Comparison of ENCODE assay signal across 12 cellular contexts in the genomic region with DNA sequence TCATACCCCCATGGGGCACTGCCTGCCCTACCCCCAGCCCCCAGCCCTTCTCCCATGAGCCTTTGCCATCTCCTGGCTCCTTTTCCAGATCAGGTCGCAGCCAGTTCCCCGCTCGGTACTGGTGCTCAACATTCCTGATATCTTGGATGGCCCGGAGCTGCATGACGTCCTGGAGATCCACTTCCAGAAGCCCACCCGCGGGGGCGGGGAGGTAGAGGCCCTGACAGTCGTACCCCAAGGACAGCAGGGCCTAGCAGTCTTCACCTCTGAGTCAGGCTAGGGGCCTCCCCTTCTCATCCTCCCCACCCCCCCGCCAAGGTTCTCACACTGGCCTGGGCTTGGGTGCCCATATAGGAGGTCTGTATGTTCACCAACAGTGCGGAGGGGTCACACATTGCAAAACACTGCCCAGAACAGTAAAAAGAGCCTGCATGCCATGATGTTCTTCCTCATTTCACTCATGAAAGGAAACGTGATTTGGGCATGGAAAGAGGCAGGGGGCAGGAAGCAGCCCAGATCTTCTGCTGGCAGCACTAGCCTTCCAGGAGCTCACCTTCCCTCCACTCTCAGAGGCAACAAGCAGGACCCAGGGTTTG. TPM values are rescaled to one million over a fixed set of nuclear protein-coding genes. Genes with fewer than 3 reads are reported as not detected.
DNase-seq lines count a peak whose midpoint lies in the region; ATAC-seq, FAIRE-seq and TF ChIP-seq lines count a peak whose summit lies in the region.
"Had no signal": no experiment of that assay in that cellular context is flagged by ENCODE, and none has a peak within 500 bp of the region (broad histone marks: within the 10 kb centered on the region; RNA-seq: fewer than 3 reads in every experiment).

No MANE protein-coding gene starts in this region.

- peaks cover 13% of the 10 kb centered on the region for H3K79me2 ChIP-seq in astrocyte (ENCODE audit: insufficient read depth, low read length)

- no peak overlapping the region for H3K4ac ChIP-seq in IMR-90 (ENCODE audit: low read depth, low read length)

- H4K91ac ChIP-seq in IMR-90 (ENCODE audit: insufficient read depth, low read depth, low read length) = no peak overlapping the region

- no peak overlapping the region for H3K4me3 ChIP-seq in IMR-90 (ENCODE audit: insufficient read depth, low read depth, low read length)
- no peak overlapping the region for H3K4me3 ChIP-seq in astrocyte (ENCODE audit: insufficient read depth, low read depth, low read length)
- no peak overlapping the region for H3K4me3 ChIP-seq in mesodermal cell (ENCODE audit: extremely low read depth, insufficient read depth, low read length, poor library complexity, severe bottlenecking)
- H3K4me3 ChIP-seq in tibial nerve = no peak overlapping the region
- H3K4me3 ChIP-seq: MG63, smooth muscle cell had no signal

- no peak overlapping the region for H4K5ac ChIP-seq in IMR-90 (ENCODE audit: low read depth, low read length)

- no peak overlapping the region for H3K56ac ChIP-seq in IMR-90 (ENCODE audit: extremely low read depth, insufficient read depth, low read length)

- POLR2A ChIA-PET in IMR-90 (lab: Charles Lee; ENCODE audit: unreplicated experiment) = no interaction called here

- CTCF ChIA-PET in IMR-90 (lab: Yijun Ruan, JAX) = no interaction called here

- H2AK9ac ChIP-seq in IMR-90 (replicated peaks; ENCODE audit: low read depth, low read length, poor library complexity) = peak overlapping the region; percentile 19

- BruUV-seq in IMR-90 (replicated peaks; lab: Mats Ljungman, UMichigan) = no TSS peak

- no peaks in the 10 kb centered on the region for H3K9me3 Mint-ChIP-seq in astrocyte (ENCODE audit: unreplicated experiment)
- no peaks in the 10 kb centered on the region for H3K9me3 Mint-ChIP-seq in HFFc6
- H3K9me3 Mint-ChIP-seq: activated CD4-positive, alpha-beta memory T cell treated with anti-CD3 and anti-CD28 coated beads, Interleukin-2, amount 10 ng/mL, durations not matched to agents 7 days and 5 days had no signal

- no peak for TF ChIP-seq EP300 in tibial nerve (IDR thresholded peaks at IDR 0.05)

- intact Hi-C loops in IMR-90 (cut with micrococcal nuclease) = no loop called here

- DNase-seq in IMR-90 (no peak), astrocyte (ENCODE audit: low read depth) (no peak), tibial nerve (ENCODE audit: low spot score in 2 of 2) (no peak), OCI-M2 (lab: John Stamatoyannopoulos, UW; ENCODE audit: unreplicated experiment) (no peak), HFFc6 (no peak)
- DNase-seq: activated CD4-positive, alpha-beta memory T cell treated with anti-CD3 and anti-CD28 coated beads, Interleukin-2, amount 10 ng/mL, durations not matched to agents 7 days and 5 days; MG63; SHP77 treated with DMSO at 0.1 percent for 48 hours had no signal

- TF ChIP-seq CTCF in IMR-90 (conservative IDR thresholded peaks at IDR 0.05; ENCODE audit: low read depth, low read length) (no peak), astrocyte (IDR thresholded peaks at IDR 0.05; ENCODE audit: insufficient read depth, low read depth, low read length) (no peak), tibial nerve (IDR thresholded peaks at IDR 0.05) (no peak), HFFc6 (IDR thresholded peaks at IDR 0.05) (no peak)

- H3K79me1 ChIP-seq in IMR-90 (ENCODE audit: low read depth in 1 of 2, low read length in 2 of 2) = peaks cover 6 to 38% of the 10 kb centered on the region in 2 experiments; a peak in 2 of 4 replicates

- H3K9ac ChIP-seq in IMR-90 (ENCODE audit: low read depth, low read length) = no peak overlapping the region
- no peak overlapping the region for H3K9ac ChIP-seq in astrocyte (ENCODE audit: low read length)

- no peaks in the 10 kb centered on the region for H3K4me1 ChIP-seq in IMR-90 (ENCODE audit: control insufficient read depth, insufficient read depth, low read length)
- peaks cover 5% of the 10 kb centered on the region for H3K4me1 ChIP-seq in astrocyte (ENCODE audit: insufficient read depth, low read length)
- peaks cover 41% of the 10 kb centered on the region for H3K4me1 ChIP-seq in mesodermal cell (ENCODE audit: control insufficient read depth, insufficient read depth, low read length, poor library complexity, severe bottlenecking)
- peaks cover 0 to 94% (median 44%) of the 10 kb centered on the region in 4 donors for H3K4me1 ChIP-seq in tibial nerve

- in situ Hi-C loops in IMR-90 (cut with MboI; ENCODE audit: low sequenced_read_pairs) = no loop called here

- H3K23ac ChIP-seq in IMR-90 (ENCODE audit: low read depth, low read length) = no peak overlapping the region

- H2BK120ac ChIP-seq in IMR-90 (ENCODE audit: low read depth, low read length) = no peak overlapping the region

- H3K4me1 Mint-ChIP-seq in astrocyte (ENCODE audit: low read depth, unreplicated experiment) (peaks cover 44% of the 10 kb centered on the region), HFFc6 (ENCODE audit: low read depth) (peaks cover 35% of the 10 kb centered on the region)

- TF ChIP-seq RAD21 in IMR-90 (IDR thresholded peaks at IDR 0.05; ENCODE audit: low read length) = no peak

- peak overlapping the region; percentile 34 for H3K4me3 Mint-ChIP-seq in astrocyte (ENCODE audit: unreplicated experiment)
- no peak overlapping the region for H3K4me3 Mint-ChIP-seq in HFFc6
- H3K4me3 Mint-ChIP-seq: activated CD4-positive, alpha-beta memory T cell treated with anti-CD3 and anti-CD28 coated beads, Interleukin-2, amount 10 ng/mL, durations not matched to agents 7 days and 5 days had no signal

- H4K8ac ChIP-seq in IMR-90 (ENCODE audit: low read depth in 2 of 2, low read length in 2 of 2) = no peak overlapping the region

- H2BK15ac ChIP-seq in IMR-90 (ENCODE audit: low read depth, low read length) = no peak overlapping the region

- H3K27me3 ChIP-seq in IMR-90 (ENCODE audit: control insufficient read depth, insufficient read depth, low read length) (no peaks in the 10 kb centered on the region), astrocyte (ENCODE audit: insufficient read depth, low read length) (no peaks in the 10 kb centered on the region), tibial nerve (no peaks in the 10 kb centered on the region)
- H3K27me3 ChIP-seq: MG63 had no signal

- no peak overlapping the region for H3K27ac ChIP-seq in IMR-90 (ENCODE audit: insufficient read depth, low read length)
- H3K27ac ChIP-seq in astrocyte (ENCODE audit: low read depth, low read length) = no peak overlapping the region
- peak overlapping the region; percentile 64 for H3K27ac ChIP-seq in mesodermal cell (ENCODE audit: low read depth, low read length, severe bottlenecking)
- peak overlapping the region; percentile 49 to 88 (median 73) for H3K27ac ChIP-seq in tibial nerve
- H3K27ac ChIP-seq: C4-2B had no signal

- peaks cover 52% of the 10 kb centered on the region for H3K36me3 ChIP-seq in IMR-90 (ENCODE audit: control insufficient read depth, insufficient read depth, low read length)
- peaks cover 8% of the 10 kb centered on the region for H3K36me3 ChIP-seq in astrocyte (ENCODE audit: insufficient read depth, low read length)
- peaks cover 48% of the 10 kb centered on the region for H3K36me3 ChIP-seq in mesodermal cell (ENCODE audit: control insufficient read depth, insufficient read depth, low read length)
- peaks cover 0 to 59% (median 0%) of the 10 kb centered on the region in 3 donors for H3K36me3 ChIP-seq in tibial nerve

- H2BK20ac ChIP-seq in IMR-90 (ENCODE audit: low read depth, low read length) = no peak overlapping the region

- H3K27ac Mint-ChIP-seq in astrocyte (ENCODE audit: unreplicated experiment) (peak overlapping the region; percentile 66), HFFc6 (no peak overlapping the region; the same call in 1 of the 2 replicates)
- H3K27ac Mint-ChIP-seq: activated CD4-positive, alpha-beta memory T cell treated with anti-CD3 and anti-CD28 coated beads, Interleukin-2, amount 10 ng/mL, durations not matched to agents 7 days and 5 days had no signal

- no peaks in the 10 kb centered on the region for H3K27me3 Mint-ChIP-seq in astrocyte (ENCODE audit: low read depth, unreplicated experiment)
- no peaks in the 10 kb centered on the region; the same call in 1 of the 2 replicates for H3K27me3 Mint-ChIP-seq in HFFc6 (ENCODE audit: insufficient read depth)
- H3K27me3 Mint-ChIP-seq: activated CD4-positive, alpha-beta memory T cell treated with anti-CD3 and anti-CD28 coated beads, Interleukin-2, amount 10 ng/mL, durations not matched to agents 7 days and 5 days had no signal

- H4K20me1 ChIP-seq in IMR-90 (ENCODE audit: insufficient read depth, low read length) = peaks cover 25% of the 10 kb centered on the region; the same call in 1 of the 2 replicates
- peaks cover 32% of the 10 kb centered on the region for H4K20me1 ChIP-seq in astrocyte (ENCODE audit: insufficient read depth, low read length)

- H3K36me3 Mint-ChIP-seq in astrocyte (ENCODE audit: low read depth, unreplicated experiment) = peaks cover 14% of the 10 kb centered on the region
- peaks cover 9% of the 10 kb centered on the region for H3K36me3 Mint-ChIP-seq in HFFc6 (ENCODE audit: low read depth)

- H3K9me3 ChIP-seq in IMR-90 (ENCODE audit: control insufficient read depth, insufficient read depth, low read length) (no peaks in the 10 kb centered on the region), astrocyte (ENCODE audit: insufficient read depth, low read depth, low read length) (no peaks in the 10 kb centered on the region), mesodermal cell (ENCODE audit: control insufficient read depth, low read length) (no peaks in the 10 kb centered on the region), tibial nerve (no peaks in the 10 kb centered on the region)
- H3K9me3 ChIP-seq: MG63 had no signal

- H2AFZ ChIP-seq in IMR-90 (replicated peaks; ENCODE audit: low read length, poor library complexity) = no peak overlapping the region
- H2AFZ ChIP-seq in astrocyte (ENCODE audit: low read depth, low read length) = no peak overlapping the region

- WGBS in IMR-90 (ENCODE audit: extremely low coverage in 2 of 2, insufficient read length in 1 of 2), 2 experiments = 75% methylated on average over 3 of the region's 12 CpGs; no CpG with 5 or more reads in 1 of the 2 experiments
- 88 to 95% methylated on average over 4 to 10 of the region's 12 CpGs for WGBS in mesodermal cell (ENCODE audit: insufficient coverage in 2 of 2), 2 experiments
- 68 to 74% methylated on average over 11 to 12 of the region's 12 CpGs for WGBS in tibial nerve, 2 donors

- dilution Hi-C loops in IMR-90 (cut with HindIII; ENCODE audit: low sequenced_read_pairs, unreplicated experiment) = no loop called here

- TF ChIP-seq POLR2A in IMR-90 (IDR thresholded peaks at IDR 0.05; ENCODE audit: low read depth, low read length) = no peak
- TF ChIP-seq POLR2A in tibial nerve (IDR thresholded peaks at IDR 0.05) = no peak

- no peak for ATAC-seq in IMR-90 (ENCODE audit: low read depth)
- no peak for ATAC-seq in HG02884 (IDR thresholded peaks at IDR 0.05; ENCODE audit: unreplicated experiment)

- H3K4me2 ChIP-seq in IMR-90 (ENCODE audit: low read depth, low read length) (no peak overlapping the region), astrocyte (ENCODE audit: low read length) (no peak overlapping the region)
- H3K4me2 ChIP-seq: smooth muscle cell had no signal

- H3K9me1 ChIP-seq in IMR-90 (ENCODE audit: insufficient read depth, low read length) = peaks cover 19% of the 10 kb centered on the region

- H2BK5ac ChIP-seq in IMR-90 (ENCODE audit: low read depth, low read length, poor library complexity, severe bottlenecking) = no peak overlapping the region

- FAIRE-seq in astrocyte (lab: Jason Lieb, UNC) = no peak

- H3K14ac ChIP-seq in IMR-90 (replicated peaks; ENCODE audit: low read depth, low read length) = no peak overlapping the region

- H2AK5ac ChIP-seq in IMR-90 (ENCODE audit: low read depth, low read length) = no peak overlapping the region

- no peak overlapping the region for H3K18ac ChIP-seq in IMR-90 (ENCODE audit: low read depth, low read length)

RNA-seq across cellular contexts. Expression of gene IFI35, which starts 7.5 kb away (rescaled TPM):
- total RNA-seq in IMR-90 (2012; rRNA removed) (13.1 and 17.0 TPM in 2 replicates), astrocyte (60.5 and 72.8 TPM in 2 replicates), tibial nerve (10 to 100 TPM; 36.1 to 59.0 (median 37.9) TPM)
- 15.0 and 15.8 TPM in 2 replicates for polyA plus RNA-seq in IMR-90 (2012; rRNA removed)
- polyA plus RNA-seq in IMR-90 (2012; cell fraction: cytosol; rRNA removed) = 24.0 and 28.4 TPM in 2 replicates
- 20.7 and 29.0 TPM in 2 replicates for polyA plus RNA-seq in IMR-90 (2012; cell fraction: nucleus; rRNA removed; ENCODE audit: low replicate concordance)
- 0.88 TPM for polyA plus RNA-seq in mesodermal cell (2013, experiment 1 of 2)
- 1.4 TPM for polyA plus RNA-seq in mesodermal cell (2013, experiment 2 of 2)
- total RNA-seq in HFFc6 (2021; fragmentation: NEBNext Ultra II Directional; extraction: Animal tissue kit (Norgen Biotek cat#: 25700)) = 10 to 100 TPM in 4 of 6 experiments, 1 to 10 TPM in 2; 6.3 to 22.4 (median 18.8) TPM

RNA-seq across cellular contexts. Expression of gene VAT1, which starts 8.1 kb away (rescaled TPM):
- total RNA-seq in IMR-90 (2012; rRNA removed) = 81.1 and 101 TPM in 2 replicates
- 97.3 and 108 TPM in 2 replicates for polyA plus RNA-seq in IMR-90 (2012; rRNA removed)
- 71.0 and 147 TPM in 2 replicates for polyA plus RNA-seq in IMR-90 (2012; cell fraction: cytosol; rRNA removed)
- polyA plus RNA-seq in IMR-90 (2012; cell fraction: nucleus; rRNA removed; ENCODE audit: low replicate concordance) = 52.1 and 70.3 TPM in 2 replicates
- 348 and 413 TPM in 2 replicates for total RNA-seq in astrocyte
- polyA plus RNA-seq in mesodermal cell (2013, experiment 1 of 2) = 282 TPM
- 239 TPM for polyA plus RNA-seq in mesodermal cell (2013, experiment 2 of 2)
- 100 to 1,000 TPM; 203 to 246 (median 228) TPM for total RNA-seq in tibial nerve
- total RNA-seq in HFFc6 (2021; fragmentation: NEBNext Ultra II Directional; extraction: Animal tissue kit (Norgen Biotek cat#: 25700)) = 100 to 1,000 TPM; 150 to 274 (median 244) TPM

RNA-seq across cellular contexts. Expression of gene RND2, which starts 10.9 kb away (rescaled TPM):
- 1.1 TPM in 2 replicates for total RNA-seq in IMR-90 (2012; rRNA removed)
- polyA plus RNA-seq in IMR-90 (2012; rRNA removed) = 1.8 and 1.9 TPM in 2 replicates
- polyA plus RNA-seq in IMR-90 (2012; cell fraction: cytosol; rRNA removed) = 2.1 and 2.5 TPM in 2 replicates
- polyA plus RNA-seq in IMR-90 (2012; cell fraction: nucleus; rRNA removed; ENCODE audit: low replicate concordance) = 0.89 and 1.0 TPM in 2 replicates
- total RNA-seq in astrocyte = 1.3 and 2.3 TPM in 2 replicates
- 9.1 TPM for polyA plus RNA-seq in mesodermal cell (2013, experiment 1 of 2)
- 7.2 TPM for polyA plus RNA-seq in mesodermal cell (2013, experiment 2 of 2)
- total RNA-seq in tibial nerve = 1 to 10 TPM in 3 of 4 donors, under 1 TPM in 1; 0.59 to 2.6 (median 1.9) TPM
- under 1 TPM; 0.14 to 0.43 (median 0.37) TPM for total RNA-seq in HFFc6 (2021; fragmentation: NEBNext Ultra II Directional; extraction: Animal tissue kit (Norgen Biotek cat#: 25700))
- total RNA-seq: activated CD4-positive, alpha-beta memory T cell treated with anti-CD3 and anti-CD28 coated beads, Interleukin-2, amount 10 ng/mL, durations not matched to agents 7 days and 5 days had no signal

RNA-seq across cellular contexts. Expression of gene RPL27, which starts 15.9 kb away (rescaled TPM):
- total RNA-seq in IMR-90 (2012; rRNA removed) (1,595 and 1,663 TPM in 2 replicates), astrocyte (993 and 1,032 TPM in 2 replicates), tibial nerve (1,000 to 10,000 TPM in 1 of 4 donors, 100 to 1,000 TPM in 3; 500 to 1,072 (median 818) TPM)
- 2,806 and 4,622 TPM in 2 replicates for polyA plus RNA-seq in IMR-90 (2012; rRNA removed)
- polyA plus RNA-seq in IMR-90 (2012; cell fraction: cytosol; rRNA removed) = 1,884 and 2,403 TPM in 2 replicates
- polyA plus RNA-seq in IMR-90 (2012; cell fraction: nucleus; rRNA removed; ENCODE audit: low replicate concordance) = 413 and 1,434 TPM in 2 replicates
- 2,329 TPM for polyA plus RNA-seq in mesodermal cell (2013, experiment 1 of 2)
- polyA plus RNA-seq in mesodermal cell (2013, experiment 2 of 2) = 2,398 TPM
- total RNA-seq in HFFc6 (2021; fragmentation: NEBNext Ultra II Directional; extraction: Animal tissue kit (Norgen Biotek cat#: 25700)) = 1,000 to 10,000 TPM; 1,047 to 1,349 (median 1,243) TPM

RNA-seq across cellular contexts. Expression of gene RUNDC1, which starts 33.8 kb away (rescaled TPM):
- 7.0 and 8.1 TPM in 2 replicates for total RNA-seq in IMR-90 (2012; rRNA removed)
- 7.4 and 7.9 TPM in 2 replicates for polyA plus RNA-seq in IMR-90 (2012; rRNA removed)
- polyA plus RNA-seq in IMR-90 (2012; cell fraction: cytosol; rRNA removed) = 6.5 and 6.6 TPM in 2 replicates
- polyA plus RNA-seq in IMR-90 (2012; cell fraction: nucleus; rRNA removed; ENCODE audit: low replicate concordance) = 6.6 and 7.1 TPM in 2 replicates
- total RNA-seq in astrocyte = 13.2 and 13.8 TPM in 2 replicates
- 9.6 TPM for polyA plus RNA-seq in mesodermal cell (2013, experiment 1 of 2)
- 7.7 TPM for polyA plus RNA-seq in mesodermal cell (2013, experiment 2 of 2)
- 10 to 100 TPM; 10.7 to 15.6 (median 12.9) TPM for total RNA-seq in tibial nerve
- 10 to 100 TPM in 5 of 6 experiments, 1 to 10 TPM in 1; 9.9 to 14.6 (median 10.3) TPM for total RNA-seq in HFFc6 (2021; fragmentation: NEBNext Ultra II Directional; extraction: Animal tissue kit (Norgen Biotek cat#: 25700))

Comparison
In these comparisons a context has a peak if more than half of its experiments do, and no peak if none do; other contexts are left out.
1. H3K27ac ChIP-seq: peak in mesodermal cell (single experiment) and tibial nerve (4 of 4); none in IMR-90 (single experiment) and astrocyte (single experiment).